Comparison of ENCODE assay signal across 16 cellular contexts in the genomic region with DNA sequence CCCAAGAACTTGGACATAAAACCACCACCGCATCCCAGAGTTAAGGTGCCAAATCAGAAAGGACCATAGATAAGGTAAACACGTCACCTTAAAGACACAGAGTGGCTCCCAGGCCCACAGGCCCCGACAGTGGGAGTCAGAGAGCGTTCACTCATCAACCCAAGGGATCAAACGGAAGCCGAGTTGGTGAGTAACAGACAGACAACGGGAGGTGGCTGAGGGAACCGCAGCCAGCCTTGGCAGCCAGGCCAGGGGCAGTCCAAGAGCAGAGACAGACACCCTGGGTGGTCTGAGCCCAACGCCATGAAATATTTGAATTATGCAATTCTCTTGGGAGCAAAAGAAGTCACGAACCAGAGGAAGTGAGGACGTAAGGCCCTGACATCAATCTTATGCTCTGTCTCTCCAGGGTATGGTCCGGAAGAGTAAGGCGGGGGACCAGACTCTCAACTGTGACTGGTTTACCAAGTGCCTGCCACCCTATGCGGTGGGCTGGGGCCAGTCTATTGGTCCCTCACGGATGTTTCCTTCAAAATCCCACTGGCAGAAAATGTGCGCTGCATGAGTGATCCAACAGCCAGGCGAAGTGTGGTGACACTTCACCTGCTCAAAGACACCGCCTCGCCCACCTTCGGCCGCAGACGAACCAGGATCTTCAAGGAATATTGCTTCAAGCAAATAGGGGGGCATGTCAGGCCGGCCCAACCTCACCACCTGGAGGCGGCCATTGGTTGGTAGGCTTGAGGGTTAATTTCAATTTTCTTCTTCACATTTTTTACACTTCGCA. TPM values are rescaled to one million over a fixed set of nuclear protein-coding genes. Genes with fewer than 3 reads are reported as not detected.
DNase-seq lines count a peak whose midpoint lies in the region; ATAC-seq, FAIRE-seq and TF ChIP-seq lines count a peak whose summit lies in the region.
"Had no signal": no experiment of that assay in that cellular context is flagged by ENCODE, and none has a peak within 500 bp of the region (broad histone marks: within the 10 kb centered on the region; RNA-seq: fewer than 3 reads in every experiment).

No MANE protein-coding gene starts in this region.

- peak; percentile 63 for FAIRE-seq in astrocyte (lab: Jason Lieb, UNC)

- H3K4me1 ChIP-seq in A673 (ENCODE audit: insufficient read depth, low read length, poor library complexity, severe bottlenecking) (peaks cover 4% of the 10 kb centered on the region), GM23248 (ENCODE audit: insufficient read depth) (peaks cover 15% of the 10 kb centered on the region), astrocyte (ENCODE audit: insufficient read depth, low read length) (peaks cover 20% of the 10 kb centered on the region)
- H3K4me1 ChIP-seq: lower lobe of right lung had no signal

- H3K9me2 ChIP-seq in GM23248 (ENCODE audit: insufficient read depth) = no peaks in the 10 kb centered on the region

- peaks cover 2% of the 10 kb centered on the region for H3K27me3 Mint-ChIP-seq in astrocyte (ENCODE audit: low read depth, unreplicated experiment)

- POLR2A ChIA-PET in A673 (lab: Charles Lee; ENCODE audit: low non-redundant PET) = no interaction called here

- H3K9me3 Mint-ChIP-seq in astrocyte (ENCODE audit: unreplicated experiment) = no peaks in the 10 kb centered on the region
- H3K9me3 Mint-ChIP-seq: IgD-negative memory B cell had no signal

- H3K27ac ChIP-seq in A673 (ENCODE audit: low read depth, low read length, poor library complexity, severe bottlenecking) (no peak overlapping the region), GM23248 (peak overlapping the region; percentile 58), astrocyte (ENCODE audit: low read depth, low read length) (peak overlapping the region; percentile 89)
- H3K27ac ChIP-seq: heart left ventricle, lower lobe of right lung had no signal

- H3K27ac Mint-ChIP-seq in astrocyte (ENCODE audit: unreplicated experiment) = peak overlapping the region; percentile 16
- H3K27ac Mint-ChIP-seq: IgD-negative memory B cell had no signal

- H3K9ac ChIP-seq in GM23248 (peak overlapping the region; percentile 36), astrocyte (ENCODE audit: low read length) (peak overlapping the region; percentile 62)

- H3K79me2 ChIP-seq in GM23248 (ENCODE audit: insufficient read depth) (no peaks in the 10 kb centered on the region), astrocyte (ENCODE audit: insufficient read depth, low read length) (no peaks in the 10 kb centered on the region)

- no peaks in the 10 kb centered on the region for H3K36me3 ChIP-seq in A673 (ENCODE audit: insufficient read depth, low read length, poor library complexity, severe bottlenecking)
- no peaks in the 10 kb centered on the region for H3K36me3 ChIP-seq in GM23248 (ENCODE audit: low read depth)
- peaks cover 2% of the 10 kb centered on the region for H3K36me3 ChIP-seq in astrocyte (ENCODE audit: insufficient read depth, low read length)

- no peaks in the 10 kb centered on the region for H3K27me3 ChIP-seq in A673 (replicated peaks; ENCODE audit: insufficient read depth, low read depth, low read length, poor library complexity)
- no peaks in the 10 kb centered on the region for H3K27me3 ChIP-seq in GM23248 (replicated peaks; ENCODE audit: insufficient read depth)
- H3K27me3 ChIP-seq in astrocyte (ENCODE audit: insufficient read depth, low read length) = no peaks in the 10 kb centered on the region
- H3K27me3 ChIP-seq: heart left ventricle had no signal

- H3K4me3 Mint-ChIP-seq in astrocyte (ENCODE audit: unreplicated experiment) = no peak overlapping the region
- H3K4me3 Mint-ChIP-seq: IgD-negative memory B cell had no signal

- CTCF ChIA-PET in A673 (lab: Charles Lee) = no interaction called here

- BruUV-seq in A673 (replicated peaks; lab: Mats Ljungman, UMichigan) = no TSS peak

- in situ Hi-C loops in GM23248 (cut with MboI) = no loop called here

- H3K4me2 ChIP-seq in GM23248 (ENCODE audit: unreplicated experiment) = no peak overlapping the region
- peak overlapping the region; percentile 47 for H3K4me2 ChIP-seq in astrocyte (ENCODE audit: low read length)

- no peak overlapping the region for H3K4me3 ChIP-seq in A673 (ENCODE audit: low read depth, low read length, poor library complexity, severe bottlenecking)
- no peak overlapping the region for H3K4me3 ChIP-seq in GM23248
- no peak overlapping the region for H3K4me3 ChIP-seq in astrocyte (ENCODE audit: insufficient read depth, low read depth, low read length)
- H3K4me3 ChIP-seq: heart left ventricle, lower lobe of right lung had no signal

- intact Hi-C loops in A673 (cut with micrococcal nuclease; ENCODE audit: unreplicated experiment) = no loop called here

- H3K4me1 Mint-ChIP-seq in astrocyte (ENCODE audit: low read depth, unreplicated experiment) = peaks cover 7% of the 10 kb centered on the region

- H4K20me1 ChIP-seq in GM23248 (ENCODE audit: insufficient read depth) = no peaks in the 10 kb centered on the region
- no peaks in the 10 kb centered on the region for H4K20me1 ChIP-seq in astrocyte (ENCODE audit: insufficient read depth, low read length)

- peak; percentile 47 for DNase-seq in A673 (ENCODE audit: low spot score)
- peak; percentile 92 for DNase-seq in GM23248
- peak; percentile 100 for DNase-seq in astrocyte (ENCODE audit: low read depth)
- DNase-seq in kidney tubule cell (ENCODE audit: low spot score) = peak; percentile 90
- DNase-seq in NCI-H128 (lab: John Stamatoyannopoulos, UW; ENCODE audit: unreplicated experiment) = no peak
- DNase-seq in NOMO-1 treated with dmso at 0.1 percent for 144 hours (lab: John Stamatoyannopoulos, UW; ENCODE audit: unreplicated experiment) = no peak
- no peak for DNase-seq in activated naive CD4-positive, alpha-beta T cell treated with anti-CD3 and anti-CD28 coated beads, Interleukin-2, amount 50 U/mL, for 16 hours
- DNase-seq: activated CD4-positive, CD25-positive, alpha-beta regulatory T cell; amygdala; C1 segment of cervical spinal cord; effector CD8-positive, alpha-beta T cell; lower lobe of right lung; occipital lobe had no signal

- ATAC-seq in GM21786 (IDR thresholded peaks at IDR 0.05; ENCODE audit: unreplicated experiment) = no peak
- ATAC-seq: lower lobe of right lung had no signal

- peaks cover 11% of the 10 kb centered on the region for H3F3A ChIP-seq in GM23248 (ENCODE audit: insufficient read depth)

- TF ChIP-seq CTCF in A673 (conservative IDR thresholded peaks at IDR 0.05; ENCODE audit: low read depth, low read length) = no peak
- no peak for TF ChIP-seq CTCF in astrocyte (IDR thresholded peaks at IDR 0.05; ENCODE audit: insufficient read depth, low read depth, low read length)

- H2AFZ ChIP-seq in GM23248 = no peak overlapping the region
- no peak overlapping the region for H2AFZ ChIP-seq in astrocyte (ENCODE audit: low read depth, low read length)

- H3K9me3 ChIP-seq in A673 (ENCODE audit: low read depth, low read length, poor library complexity, severe bottlenecking) = no peaks in the 10 kb centered on the region
- H3K9me3 ChIP-seq in GM23248 (ENCODE audit: low read depth) = no peaks in the 10 kb centered on the region
- no peaks in the 10 kb centered on the region for H3K9me3 ChIP-seq in astrocyte (ENCODE audit: insufficient read depth, low read depth, low read length)
- H3K9me3 ChIP-seq: heart left ventricle, lower lobe of right lung had no signal

- H3K36me3 Mint-ChIP-seq in astrocyte (ENCODE audit: low read depth, unreplicated experiment) = peaks cover 12% of the 10 kb centered on the region

- WGBS in GM23248 (ENCODE audit: low coverage in 1 of 2, low lambda C conversion rate in 2 of 2, missing lambda C conversion rate in 2 of 2), 2 experiments = 63 to 69% methylated on average over 25 of the region's 25 CpGs

RNA-seq across cellular contexts. Expression of gene TMEM44, which starts 34.3 kb away (rescaled TPM):
- 20.9 and 23.1 TPM in 2 replicates for total RNA-seq in A673 (2021)
- total RNA-seq in GM23248 (2014; rRNA removed; shearing (Covaris generic)) = 14.6 and 26.3 TPM in 2 replicates
- polyA plus RNA-seq in GM23248 (2016; fragmentation: Nextera tagmentation; extraction: Ambion mirVana) = 13.1 and 14.3 TPM in 2 replicates
- total RNA-seq in astrocyte = 9.8 and 10.5 TPM in 2 replicates

Comparison
In these comparisons a context has a peak if more than half of its experiments do, and no peak if none do; other contexts are left out.
1. DNase-seq: peak in A673 (single experiment), GM23248 (single experiment), astrocyte (single experiment) and kidney tubule cell (single experiment); none in NCI-H128 (single experiment), NOMO-1 treated with dmso at 0.1 percent for 144 hours (single experiment) and activated naive CD4-positive, alpha-beta T cell treated with anti-CD3 and anti-CD28 coated beads, Interleukin-2, amount 50 U/mL, for 16 hours (single experiment).